ENCODE assay signal across 30 cellular contexts in genomic region chr14:30339311-30339901, GRCh38.
DNase-seq lines count a peak whose midpoint lies in the region; ATAC-seq, FAIRE-seq and TF ChIP-seq lines count a peak whose summit lies in the region.
"Had no signal": no experiment of that assay in that cellular context is flagged by ENCODE, and none has a peak within 500 bp of the region (broad histone marks: within the 10 kb centered on the region; RNA-seq: fewer than 3 reads in every experiment).

No MANE protein-coding gene starts in this region.

- 72% methylated on average over 6 of the region's 6 CpGs for WGBS in right cardiac atrium

- no peaks in the 10 kb centered on the region for H3K9me3 Mint-ChIP-seq in T-helper 1 cell treated with Interleukin-12 subunit alpha and Interleukin-12 subunit beta and Interleukin-4 antibody, amounts not matched to agents 30 μg/mL and 1 μg/mL, for 36 hours
- no peaks in the 10 kb centered on the region for H3K9me3 Mint-ChIP-seq in progenitor cell of endocrine pancreas (ENCODE audit: low read depth)
- H3K9me3 Mint-ChIP-seq: HFFc6 had no signal

- no peak for DNase-seq in left ventricle myocardium inferior
- no peak for DNase-seq in right cardiac atrium
- no peak for DNase-seq in progenitor cell of endocrine pancreas (ENCODE audit: low spot score, unreplicated experiment)
- DNase-seq in T-helper 17 cell = no peak
- DNase-seq in osteoblast (ENCODE audit: insufficient read length, low spot score, missing footprints) = no peak
- DNase-seq in GM19239 (ENCODE audit: insufficient read length, low spot score) = no peak
- DNase-seq: CD8-positive, alpha-beta memory T cell; DMS 273 treated with DMSO at 0.1 percent for 48 hours; DMS79; EL; GDM1; GOT3; HFFc6; Kasumi-1; MV-4-11; NCI-H1105; NCI-H146; NCI-H2029 treated with DMSO at 0.1 percent for 48 hours; NCI-H446 treated with DMSO at 0.1 percent for 48 hours; NCI-H526; NCI-H82; PC-9; SJCRH30 had no signal

- no peak for ATAC-seq in right cardiac atrium
- peak; percentile 48 for ATAC-seq in HG03432 (IDR thresholded peaks at IDR 0.05; ENCODE audit: unreplicated experiment)
- ATAC-seq in T-helper 17 cell = no peak
- ATAC-seq: Right ventricle myocardium inferior, SK-N-SH treated with all-trans-retinoic acid at 6 μM for 48 hours had no signal

- H3K27ac ChIP-seq in left ventricle myocardium inferior (replicated peaks) (peak overlapping the region; percentile 56), right cardiac atrium (ENCODE audit: low read length) (no peak overlapping the region), osteoblast (ENCODE audit: low read depth, low read length) (no peak overlapping the region)
- H3K27ac ChIP-seq: PC-9, SJCRH30 had no signal

- no peaks in the 10 kb centered on the region for H3K27me3 ChIP-seq in left ventricle myocardium inferior (ENCODE audit: low read depth)
- no peaks in the 10 kb centered on the region for H3K27me3 ChIP-seq in right cardiac atrium (ENCODE audit: control insufficient read depth, insufficient read depth)
- H3K27me3 ChIP-seq in osteoblast (ENCODE audit: insufficient read depth, low read length) = no peaks in the 10 kb centered on the region

- TF ChIP-seq CTCF in left ventricle myocardium inferior (IDR thresholded peaks at IDR 0.05; ENCODE audit: borderline replicate concordance) = no peak
- TF ChIP-seq CTCF in progenitor cell of endocrine pancreas (IDR thresholded peaks at IDR 0.05; ENCODE audit: unreplicated experiment) = no peak
- no peak for TF ChIP-seq CTCF in osteoblast (IDR thresholded peaks at IDR 0.05; ENCODE audit: extremely low read depth, low read depth, low read length)

- H3K4me1 ChIP-seq in left ventricle myocardium inferior = no peaks in the 10 kb centered on the region
- no peaks in the 10 kb centered on the region for H3K4me1 ChIP-seq in right cardiac atrium (ENCODE audit: control insufficient read depth, insufficient read depth, low read length)
- H3K4me1 ChIP-seq in osteoblast (ENCODE audit: insufficient read depth, low read length) = no peaks in the 10 kb centered on the region
- H3K4me1 ChIP-seq: HAP-1, SJCRH30 had no signal

- peak overlapping the region; percentile 39 for H3K27ac Mint-ChIP-seq in T-helper 1 cell treated with Interleukin-12 subunit alpha and Interleukin-12 subunit beta and Interleukin-4 antibody, amounts not matched to agents 30 μg/mL and 1 μg/mL, for 36 hours
- H3K27ac Mint-ChIP-seq in progenitor cell of endocrine pancreas = peak overlapping the region; percentile 26
- H3K27ac Mint-ChIP-seq in T-helper 17 cell = no peak overlapping the region
- H3K27ac Mint-ChIP-seq: CD14-positive monocyte; CD8-positive, alpha-beta memory T cell; HFFc6 had no signal

- no peak overlapping the region for H3K4me3 Mint-ChIP-seq in T-helper 1 cell treated with Interleukin-12 subunit alpha and Interleukin-12 subunit beta and Interleukin-4 antibody, amounts not matched to agents 30 μg/mL and 1 μg/mL, for 36 hours
- H3K4me3 Mint-ChIP-seq in progenitor cell of endocrine pancreas (ENCODE audit: low read depth) (no peak overlapping the region), T-helper 17 cell (no peak overlapping the region)
- H3K4me3 Mint-ChIP-seq: CD14-positive monocyte; CD8-positive, alpha-beta memory T cell; HFFc6 had no signal

- H3K36me3 ChIP-seq in left ventricle myocardium inferior (no peaks in the 10 kb centered on the region), osteoblast (ENCODE audit: insufficient read depth, low read length) (no peaks in the 10 kb centered on the region)
- H3K36me3 ChIP-seq: HAP-1, SJCRH30 had no signal

- no peak overlapping the region for H3K4me3 ChIP-seq in left ventricle myocardium inferior
- no peak overlapping the region for H3K4me3 ChIP-seq in right cardiac atrium (ENCODE audit: low read length)
- no peak overlapping the region for H3K4me3 ChIP-seq in osteoblast (ENCODE audit: insufficient read depth, low read length)
- H3K4me3 ChIP-seq: HAP-1, PC-9, SJCRH30 had no signal

- H3K4me2 ChIP-seq in osteoblast (ENCODE audit: insufficient read depth, low read length) = no peak overlapping the region
- H3K4me2 ChIP-seq: PC-9 had no signal

- FAIRE-seq in GM19239 (lab: Jason Lieb, UNC) = no peak
- FAIRE-seq: GM12892 had no signal

- intact Hi-C loops in left ventricle myocardium inferior (cut with micrococcal nuclease) = no loop called here
- intact Hi-C loops in right cardiac atrium (cut with DNase I) = no loop called here

- H3K79me2 ChIP-seq in osteoblast (ENCODE audit: insufficient read depth, low read length) = no peaks in the 10 kb centered on the region

- no peak overlapping the region for H2AFZ ChIP-seq in osteoblast (ENCODE audit: low read length)
- H2AFZ ChIP-seq: PC-9 had no signal

- H3K27me3 Mint-ChIP-seq in T-helper 1 cell treated with Interleukin-12 subunit alpha and Interleukin-12 subunit beta and Interleukin-4 antibody, amounts not matched to agents 30 μg/mL and 1 μg/mL, for 36 hours (ENCODE audit: low read depth) = no peaks in the 10 kb centered on the region
- H3K27me3 Mint-ChIP-seq in progenitor cell of endocrine pancreas = no peaks in the 10 kb centered on the region
- peaks cover 4% of the 10 kb centered on the region for H3K27me3 Mint-ChIP-seq in T-helper 17 cell
- H3K27me3 Mint-ChIP-seq: CD8-positive, alpha-beta memory T cell had no signal

- H3K9me3 ChIP-seq in left ventricle myocardium inferior (replicated peaks) (no peaks in the 10 kb centered on the region), right cardiac atrium (ENCODE audit: control insufficient read depth, low read length) (no peaks in the 10 kb centered on the region), T-helper 17 cell (ENCODE audit: control insufficient read depth, low read length, poor library complexity, severe bottlenecking) (no peaks in the 10 kb centered on the region), osteoblast (ENCODE audit: low read depth, low read length) (no peaks in the 10 kb centered on the region)
- H3K9me3 ChIP-seq: HAP-1, SJCRH30 had no signal

- no peaks in the 10 kb centered on the region for H4K20me1 ChIP-seq in osteoblast (ENCODE audit: insufficient read depth, low read length)

- H3K4me1 Mint-ChIP-seq in T-helper 1 cell treated with Interleukin-12 subunit alpha and Interleukin-12 subunit beta and Interleukin-4 antibody, amounts not matched to agents 30 μg/mL and 1 μg/mL, for 36 hours (ENCODE audit: low read depth) = no peaks in the 10 kb centered on the region
- H3K4me1 Mint-ChIP-seq in progenitor cell of endocrine pancreas (ENCODE audit: low read depth) (no peaks in the 10 kb centered on the region), T-helper 17 cell (peaks cover 3% of the 10 kb centered on the region)
- H3K4me1 Mint-ChIP-seq: CD14-positive monocyte had no signal

- H3K36me3 Mint-ChIP-seq in T-helper 1 cell treated with Interleukin-12 subunit alpha and Interleukin-12 subunit beta and Interleukin-4 antibody, amounts not matched to agents 30 μg/mL and 1 μg/mL, for 36 hours (ENCODE audit: low read depth) = no peaks in the 10 kb centered on the region
- H3K36me3 Mint-ChIP-seq in progenitor cell of endocrine pancreas (ENCODE audit: insufficient read depth) (no peaks in the 10 kb centered on the region), T-helper 17 cell (ENCODE audit: low read depth) (no peaks in the 10 kb centered on the region)
- H3K36me3 Mint-ChIP-seq: CD14-positive monocyte; CD8-positive, alpha-beta memory T cell had no signal
